ENCODE assay signal across 12 cellular contexts in the genomic region with DNA sequence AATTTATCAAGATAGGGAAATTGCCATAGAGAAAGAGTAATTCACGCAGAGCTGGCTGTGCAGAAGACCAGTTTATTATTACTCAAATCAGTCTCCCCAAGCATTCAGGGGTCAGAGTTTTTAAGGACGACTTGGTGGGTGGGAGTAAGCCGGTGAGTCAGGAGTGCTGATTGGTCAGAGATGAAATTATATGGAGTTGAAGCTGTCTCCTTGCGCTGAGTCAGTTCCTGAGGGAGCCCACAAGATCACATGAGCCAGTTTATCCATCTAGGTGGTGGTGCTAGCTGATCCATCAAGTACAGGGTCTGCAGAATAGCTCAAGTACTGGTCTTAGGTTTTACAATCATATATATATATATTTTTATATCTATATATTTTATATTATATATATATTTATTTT.
DNase-seq lines count a peak whose midpoint lies in the region; ATAC-seq and TF ChIP-seq lines count a peak whose summit lies in the region.
"Had no signal": no experiment of that assay in that cellular context is flagged by ENCODE, and none has a peak within 500 bp of the region (broad histone marks: within the 10 kb centered on the region; RNA-seq: fewer than 3 reads in every experiment).

No MANE protein-coding gene starts in this region.

- H3K4me3 Mint-ChIP-seq in stimulated activated naive CD8-positive, alpha-beta T cell treated with anti-CD3 and anti-CD28 coated beads, Interleukin-15, amount 100 ng/mL, for 72 hours, result no peak overlapping the region
- H3K4me3 Mint-ChIP-seq: stimulated activated naive B cell treated with anti-CD40 and anti-IgM and Interleukin-4, amounts not matched to agents 10 μg/mL and 1 μg/mL and 100 μg/mL, for 72 hours had no signal

- H3K27ac ChIP-seq in tibial artery, result no peak overlapping the region
- H3K27ac ChIP-seq: adrenal gland had no signal

- peaks cover 5% of the 10 kb centered on the region for H3K4me1 Mint-ChIP-seq in stimulated activated naive CD8-positive, alpha-beta T cell treated with anti-CD3 and anti-CD28 coated beads, Interleukin-15, amount 100 ng/mL, for 72 hours
- H3K4me1 Mint-ChIP-seq: stimulated activated naive B cell treated with anti-CD40 and anti-IgM and Interleukin-4, amounts not matched to agents 10 μg/mL and 1 μg/mL and 100 μg/mL, for 72 hours had no signal

- DNase-seq in activated T-cell treated with anti-CD3 and anti-CD28 coated beads for 48 hours (ENCODE audit: low read depth) (peak; percentile 14), activated T-cell treated with anti-CD3 and anti-CD28 coated beads for 4 hours (no peak), RKO (ENCODE audit: low spot score) (peak; percentile 88), erythroblast (lab: John Stamatoyannopoulos, UW) (peak; percentile 52 to 64), NCI-H2227 (lab: John Stamatoyannopoulos, UW; ENCODE audit: unreplicated experiment) (no peak), NCI-H2107 (lab: John Stamatoyannopoulos, UW) (no peak), tibial artery (no peak)
- DNase-seq in stimulated activated naive CD8-positive, alpha-beta T cell treated with anti-CD3 and anti-CD28 coated beads, Interleukin-15, amount 100 ng/mL, for 72 hours, result peak in 1 of 2 donors; percentile 15
- DNase-seq: adrenal gland; NCI-H2171; stimulated activated naive B cell treated with anti-CD40 and anti-IgM and Interleukin-4, amounts not matched to agents 10 μg/mL and 1 μg/mL and 100 μg/mL, for 72 hours had no signal

- H3K27me3 Mint-ChIP-seq in stimulated activated naive CD8-positive, alpha-beta T cell treated with anti-CD3 and anti-CD28 coated beads, Interleukin-15, amount 100 ng/mL, for 72 hours, result no peaks in the 10 kb centered on the region

- no peak overlapping the region for H3K4me3 ChIP-seq in tibial artery
- H3K4me3 ChIP-seq: adrenal gland had no signal

- peak; percentile 66 for ATAC-seq in stimulated activated naive CD8-positive, alpha-beta T cell treated with anti-CD3 and anti-CD28 coated beads, Interleukin-15, amount 100 ng/mL, for 72 hours
- ATAC-seq: Right ventricle myocardium inferior; stimulated activated naive B cell treated with anti-CD40 and anti-IgM and Interleukin-4, amounts not matched to agents 10 μg/mL and 1 μg/mL and 100 μg/mL, for 72 hours had no signal

- intact Hi-C loops in tibial artery (cut with DNase I; ENCODE audit: low total_unique reads), result no loop called here

- no peaks in the 10 kb centered on the region for H3K27me3 ChIP-seq in tibial artery
- H3K27me3 ChIP-seq: adrenal gland had no signal

- no peaks in the 10 kb centered on the region for H3K4me1 ChIP-seq in tibial artery
- H3K4me1 ChIP-seq: adrenal gland had no signal

- H3K36me3 ChIP-seq in tibial artery, result no peaks in the 10 kb centered on the region
- H3K36me3 ChIP-seq: adrenal gland had no signal

- peak overlapping the region in 1 of 2 donors; percentile 30 for H3K27ac Mint-ChIP-seq in stimulated activated naive CD8-positive, alpha-beta T cell treated with anti-CD3 and anti-CD28 coated beads, Interleukin-15, amount 100 ng/mL, for 72 hours
- H3K27ac Mint-ChIP-seq: stimulated activated naive B cell treated with anti-CD40 and anti-IgM and Interleukin-4, amounts not matched to agents 10 μg/mL and 1 μg/mL and 100 μg/mL, for 72 hours had no signal

- no peak for TF ChIP-seq POLR2A in erythroblast (IDR thresholded peaks at IDR 0.05; ENCODE audit: low read length)

- no peak for TF ChIP-seq CTCF in tibial artery (IDR thresholded peaks at IDR 0.05)

- H3K9me3 ChIP-seq in tibial artery, result no peaks in the 10 kb centered on the region
- H3K9me3 ChIP-seq: adrenal gland had no signal

- no peaks in the 10 kb centered on the region for H3K9me3 Mint-ChIP-seq in stimulated activated naive CD8-positive, alpha-beta T cell treated with anti-CD3 and anti-CD28 coated beads, Interleukin-15, amount 100 ng/mL, for 72 hours
- H3K9me3 Mint-ChIP-seq: stimulated activated naive B cell treated with anti-CD40 and anti-IgM and Interleukin-4, amounts not matched to agents 10 μg/mL and 1 μg/mL and 100 μg/mL, for 72 hours had no signal

Comparison
In these comparisons a context has a peak if more than half of its experiments do, and no peak if none do; other contexts are left out.
1. DNase-seq: peak in activated T-cell treated with anti-CD3 and anti-CD28 coated beads for 48 hours (single experiment), RKO (single experiment) and erythroblast (2 of 2); none in activated T-cell treated with anti-CD3 and anti-CD28 coated beads for 4 hours (single experiment), NCI-H2227 (single experiment), NCI-H2107 (single experiment) and tibial artery (0 of 2).